Comparison of ENCODE assay signal across 12 cellular contexts in genomic region chr20:20498081-20498861, GRCh38.
DNase-seq lines count a peak whose midpoint lies in the region; ATAC-seq, FAIRE-seq and TF ChIP-seq lines count a peak whose summit lies in the region.
"Had no signal": no experiment of that assay in that cellular context is flagged by ENCODE, and none has a peak within 500 bp of the region (broad histone marks: within the 10 kb centered on the region; RNA-seq: fewer than 3 reads in every experiment).

No MANE protein-coding gene starts in this region.

- peak; percentile 35 for ATAC-seq in left lobe of liver
- ATAC-seq in HG02642 (IDR thresholded peaks at IDR 0.05; ENCODE audit: poor library complexity, unreplicated experiment), result no peak
- ATAC-seq in esophagus mucosa, result no peak
- no peak for ATAC-seq in HG03039 (IDR thresholded peaks at IDR 0.05; ENCODE audit: unreplicated experiment)

- H3K36me3 Mint-ChIP-seq in astrocyte (ENCODE audit: low read depth, unreplicated experiment), result peaks cover 7% of the 10 kb centered on the region

- H4K20me1 ChIP-seq in astrocyte (ENCODE audit: insufficient read depth, low read length), result no peaks in the 10 kb centered on the region

- no peak overlapping the region for H3K4me2 ChIP-seq in astrocyte (ENCODE audit: low read length)
- H3K4me2 ChIP-seq: KMS-11 had no signal

- no peaks in the 10 kb centered on the region for H3K27me3 Mint-ChIP-seq in astrocyte (ENCODE audit: low read depth, unreplicated experiment)
- H3K27me3 Mint-ChIP-seq: central memory CD8-positive, alpha-beta T cell had no signal

- H3K36me3 ChIP-seq in astrocyte (ENCODE audit: insufficient read depth, low read length) (no peaks in the 10 kb centered on the region), breast epithelium (peaks cover 7% of the 10 kb centered on the region)

- H3K4me1 Mint-ChIP-seq in astrocyte (ENCODE audit: low read depth, unreplicated experiment), result no peaks in the 10 kb centered on the region
- H3K4me1 Mint-ChIP-seq: central memory CD8-positive, alpha-beta T cell had no signal

- TF ChIP-seq POLR2A in breast epithelium (IDR thresholded peaks at IDR 0.05), result no peak

- H3K4me3 Mint-ChIP-seq in astrocyte (ENCODE audit: unreplicated experiment), result no peak overlapping the region
- H3K4me3 Mint-ChIP-seq: central memory CD8-positive, alpha-beta T cell had no signal

- no peak overlapping the region for H3K9ac ChIP-seq in astrocyte (ENCODE audit: low read length)
- H3K9ac ChIP-seq: KMS-11 had no signal

- intact Hi-C loops in breast epithelium (cut with DNase I; ENCODE audit: low total_unique reads), result no loop called here

- no peak for FAIRE-seq in astrocyte (lab: Jason Lieb, UNC)
- FAIRE-seq: frontal cortex had no signal

- no peaks in the 10 kb centered on the region for H3K79me2 ChIP-seq in astrocyte (ENCODE audit: insufficient read depth, low read length)

- H3K27ac Mint-ChIP-seq in astrocyte (ENCODE audit: unreplicated experiment), result no peak overlapping the region

- H3K4me3 ChIP-seq in astrocyte (ENCODE audit: insufficient read depth, low read depth, low read length) (no peak overlapping the region), breast epithelium (no peak overlapping the region)

- H3K27ac ChIP-seq in astrocyte (ENCODE audit: low read depth, low read length) (no peak overlapping the region), breast epithelium (no peak overlapping the region)
- H3K27ac ChIP-seq: KMS-11 had no signal

- no peak for TF ChIP-seq CTCF in astrocyte (IDR thresholded peaks at IDR 0.05; ENCODE audit: insufficient read depth, low read depth, low read length)
- no peak for TF ChIP-seq CTCF in breast epithelium (IDR thresholded peaks at IDR 0.05)

- H3K27me3 ChIP-seq in astrocyte (ENCODE audit: insufficient read depth, low read length) (no peaks in the 10 kb centered on the region), breast epithelium (no peaks in the 10 kb centered on the region)

- no peaks in the 10 kb centered on the region for H3K9me3 Mint-ChIP-seq in astrocyte (ENCODE audit: unreplicated experiment)
- H3K9me3 Mint-ChIP-seq: central memory CD8-positive, alpha-beta T cell had no signal

- H2AFZ ChIP-seq in astrocyte (ENCODE audit: low read depth, low read length), result no peak overlapping the region

- H3K4me1 ChIP-seq in astrocyte (ENCODE audit: insufficient read depth, low read length), result peaks cover 5% of the 10 kb centered on the region
- no peaks in the 10 kb centered on the region for H3K4me1 ChIP-seq in breast epithelium

- peak; percentile 7 for DNase-seq in COR-L47 (lab: John Stamatoyannopoulos, UW)
- DNase-seq in NCI-H146 treated with DMSO at 0.1 percent for 48 hours (lab: John Stamatoyannopoulos, UW; ENCODE audit: unreplicated experiment), result peak; percentile 74
- DNase-seq in astrocyte (ENCODE audit: low read depth), result peak; percentile 55
- no peak for DNase-seq in left lobe of liver (ENCODE audit: low spot score)
- no peak for DNase-seq in breast epithelium (ENCODE audit: low spot score in 2 of 2)
- DNase-seq: T-helper 2 cell had no signal

- no peaks in the 10 kb centered on the region for H3K9me3 ChIP-seq in astrocyte (ENCODE audit: insufficient read depth, low read depth, low read length)
- no peaks in the 10 kb centered on the region for H3K9me3 ChIP-seq in breast epithelium

Comparison
In these comparisons a context has a peak if more than half of its experiments do, and no peak if none do; other contexts are left out.
1. DNase-seq: peak in COR-L47 (single experiment), NCI-H146 treated with DMSO at 0.1 percent for 48 hours (single experiment) and astrocyte (single experiment); none in left lobe of liver (single experiment) and breast epithelium (0 of 2).